In the genomic region with DNA sequence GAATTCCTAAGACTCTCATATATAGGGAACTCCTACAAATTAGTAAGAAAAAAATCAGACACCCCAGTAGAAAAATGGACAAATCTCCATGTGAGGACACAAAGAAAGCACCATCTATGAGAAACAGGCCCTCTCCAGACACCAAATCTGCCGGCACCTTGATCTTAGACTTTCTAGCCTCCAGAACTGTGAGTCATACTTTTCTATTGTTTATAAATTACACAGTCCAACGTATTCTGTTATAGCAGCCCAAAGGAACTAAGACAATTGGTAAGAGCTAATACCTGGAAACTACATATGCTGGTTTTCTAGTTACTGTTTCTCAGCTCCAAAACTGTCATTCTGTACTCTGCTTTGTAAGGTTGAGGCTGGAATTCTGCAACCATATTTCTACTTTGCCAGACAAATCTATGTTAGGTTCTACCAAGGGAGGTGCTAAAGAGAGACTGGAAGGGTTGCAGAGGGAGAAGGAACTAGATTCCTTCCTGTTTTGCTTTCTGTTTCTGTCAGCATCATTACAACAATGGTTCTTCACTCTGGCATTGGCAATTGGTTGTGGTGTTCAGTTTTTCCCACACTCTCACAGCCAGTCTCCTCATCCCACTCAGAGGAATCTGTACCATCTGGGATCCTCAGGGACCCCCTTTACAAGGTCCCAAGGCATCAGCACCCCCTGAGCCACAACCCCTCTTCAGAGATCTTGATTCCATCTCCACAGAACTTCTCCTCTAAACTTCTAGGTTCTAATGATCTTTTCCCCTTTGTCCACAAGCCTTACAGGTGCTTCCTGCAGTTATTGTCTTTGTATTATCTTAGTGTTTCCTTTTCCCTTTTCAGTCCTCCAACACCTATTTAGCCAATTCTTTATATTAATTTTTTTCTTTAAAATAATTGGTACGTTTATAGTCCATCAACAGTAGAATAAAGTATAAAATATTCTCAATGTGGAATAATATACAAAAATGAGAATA, we compare ENCODE assay signal across 1 cellular context.
A peak's percentile ranks its signal among the peaks of the same experiment; 100 is the strongest.
TF ChIP-seq lines count a peak whose summit lies in the region.

No MANE protein-coding gene starts in this region.

TF ChIP-seq in HepG2, 621 proteins besides CTCF, POLR2A, EP300 and RAD21 (continued from another document):
- TF ChIP-seq CREB1 (IDR thresholded peaks at IDR 0.05) (no peak), CREB1 (CRISPR knock-in tag; IDR thresholded peaks at IDR 0.05) (0 out of 2 replicates have a peak, but pooled peaks have one; percentile 17), CHD2 (IDR thresholded peaks at IDR 0.05; ENCODE audit: low read depth, low read length) (no peak), CREM (IDR thresholded peaks at IDR 0.05) (no peak), CREM (CRISPR knock-in tag; IDR thresholded peaks at IDR 0.05) (no peak)
- TF ChIP-seq, protein P1, sequence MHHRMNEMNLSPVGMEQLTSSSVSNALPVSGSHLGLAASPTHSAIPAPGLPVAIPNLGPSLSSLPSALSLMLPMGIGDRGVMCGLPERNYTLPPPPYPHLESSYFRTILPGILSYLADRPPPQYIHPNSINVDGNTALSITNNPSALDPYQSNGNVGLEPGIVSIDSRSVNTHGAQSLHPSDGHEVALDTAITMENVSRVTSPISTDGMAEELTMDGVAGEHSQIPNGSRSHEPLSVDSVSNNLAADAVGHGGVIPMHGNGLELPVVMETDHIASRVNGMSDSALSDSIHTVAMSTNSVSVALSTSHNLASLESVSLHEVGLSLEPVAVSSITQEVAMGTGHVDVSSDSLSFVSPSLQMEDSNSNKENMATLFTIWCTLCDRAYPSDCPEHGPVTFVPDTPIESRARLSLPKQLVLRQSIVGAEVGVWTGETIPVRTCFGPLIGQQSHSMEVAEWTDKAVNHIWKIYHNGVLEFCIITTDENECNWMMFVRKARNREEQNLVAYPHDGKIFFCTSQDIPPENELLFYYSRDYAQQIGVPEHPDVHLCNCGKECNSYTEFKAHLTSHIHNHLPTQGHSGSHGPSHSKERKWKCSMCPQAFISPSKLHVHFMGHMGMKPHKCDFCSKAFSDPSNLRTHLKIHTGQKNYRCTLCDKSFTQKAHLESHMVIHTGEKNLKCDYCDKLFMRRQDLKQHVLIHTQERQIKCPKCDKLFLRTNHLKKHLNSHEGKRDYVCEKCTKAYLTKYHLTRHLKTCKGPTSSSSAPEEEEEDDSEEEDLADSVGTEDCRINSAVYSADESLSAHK (CRISPR knock-in tag; IDR thresholded peaks at IDR 0.05; ENCODE audit: borderline replicate concordance), result no peak
- TF ChIP-seq, protein P2, sequence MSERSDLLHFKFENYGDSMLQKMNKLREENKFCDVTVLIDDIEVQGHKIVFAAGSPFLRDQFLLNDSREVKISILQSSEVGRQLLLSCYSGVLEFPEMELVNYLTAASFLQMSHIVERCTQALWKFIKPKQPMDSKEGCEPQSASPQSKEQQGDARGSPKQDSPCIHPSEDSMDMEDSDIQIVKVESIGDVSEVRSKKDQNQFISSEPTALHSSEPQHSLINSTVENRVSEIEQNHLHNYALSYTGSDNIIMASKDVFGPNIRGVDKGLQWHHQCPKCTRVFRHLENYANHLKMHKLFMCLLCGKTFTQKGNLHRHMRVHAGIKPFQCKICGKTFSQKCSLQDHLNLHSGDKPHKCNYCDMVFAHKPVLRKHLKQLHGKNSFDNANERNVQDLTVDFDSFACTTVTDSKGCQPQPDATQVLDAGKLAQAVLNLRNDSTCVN (CRISPR knock-in tag; IDR thresholded peaks at IDR 0.05; ENCODE audit: borderline replicate concordance), result no peak
